ENCODE assay signal across 20 cellular contexts in genomic region chr18:10052871-10053270, GRCh38.
"Had no signal": no experiment of that assay in that cellular context is flagged by ENCODE, and none has a peak within 500 bp of the region (broad histone marks: within the 10 kb centered on the region; RNA-seq: fewer than 3 reads in every experiment).

No MANE protein-coding gene starts in this region.

- H3K27ac Mint-ChIP-seq: activated CD4-positive, alpha-beta T cell treated with anti-CD3 and anti-CD28 coated beads, Interleukin-2, amount 10 ng/mL, durations not matched to agents 7 days and 5 days; activated CD8-positive, alpha-beta memory T cell treated with anti-CD3 and anti-CD28 coated beads, Interleukin-2, amount 10 ng/mL, durations not matched to agents 7 days and 5 days; activated CD8-positive, alpha-beta T cell treated with anti-CD3 and anti-CD28 coated beads for 36 hours; activated naive CD4-positive, alpha-beta T cell treated with anti-CD3 and anti-CD28 coated beads, Interleukin-2, amount 10 ng/mL, durations not matched to agents 7 days and 5 days; natural killer cell; T-helper 1 cell treated with Interleukin-12 subunit alpha and Interleukin-12 subunit beta and Interleukin-4 antibody, amounts not matched to agents 30 μg/mL and 1 μg/mL, for 36 hours had no signal

- H3K27me3 ChIP-seq: body of pancreas, left lung, spleen had no signal

- H3K36me3 ChIP-seq: gastrocnemius medialis, left lung, spleen had no signal

- H3K27me3 Mint-ChIP-seq: activated CD8-positive, alpha-beta memory T cell treated with anti-CD3 and anti-CD28 coated beads, Interleukin-2, amount 10 ng/mL, durations not matched to agents 7 days and 5 days; activated CD8-positive, alpha-beta T cell treated with anti-CD3 and anti-CD28 coated beads for 36 hours; activated naive CD4-positive, alpha-beta T cell treated with anti-CD3 and anti-CD28 coated beads, Interleukin-2, amount 10 ng/mL, durations not matched to agents 7 days and 5 days had no signal

- H3K9me3 ChIP-seq: body of pancreas, gastrocnemius medialis, left lung, spleen had no signal

- H3K4me1 Mint-ChIP-seq: activated CD4-positive, alpha-beta T cell treated with anti-CD3 and anti-CD28 coated beads, Interleukin-2, amount 10 ng/mL, durations not matched to agents 7 days and 5 days; activated CD8-positive, alpha-beta memory T cell treated with anti-CD3 and anti-CD28 coated beads, Interleukin-2, amount 10 ng/mL, durations not matched to agents 7 days and 5 days; natural killer cell had no signal

- H3K27ac ChIP-seq: gastrocnemius medialis, left lung, spleen had no signal

- ATAC-seq: activated CD4-positive, CD25-positive, alpha-beta regulatory T cell treated with anti-CD3 and anti-CD28 coated beads, Interleukin-2, amount 50 U/mL, for 24 hours; activated CD8-positive, alpha-beta memory T cell treated with anti-CD3 and anti-CD28 coated beads, Interleukin-2, amount 10 ng/mL, durations not matched to agents 7 days and 5 days; activated CD8-positive, alpha-beta T cell treated with anti-CD3 and anti-CD28 coated beads for 36 hours; effector memory CD8-positive, alpha-beta T cell; esophagus mucosa; natural killer cell had no signal

- H3K4me3 Mint-ChIP-seq: activated CD4-positive, alpha-beta T cell treated with anti-CD3 and anti-CD28 coated beads, Interleukin-2, amount 10 ng/mL, durations not matched to agents 7 days and 5 days; activated CD8-positive, alpha-beta memory T cell treated with anti-CD3 and anti-CD28 coated beads, Interleukin-2, amount 10 ng/mL, durations not matched to agents 7 days and 5 days; activated CD8-positive, alpha-beta T cell treated with anti-CD3 and anti-CD28 coated beads for 36 hours; activated naive CD4-positive, alpha-beta T cell treated with anti-CD3 and anti-CD28 coated beads, Interleukin-2, amount 10 ng/mL, durations not matched to agents 7 days and 5 days; effector memory CD8-positive, alpha-beta T cell; natural killer cell; T-helper 1 cell treated with Interleukin-12 subunit alpha and Interleukin-12 subunit beta and Interleukin-4 antibody, amounts not matched to agents 30 μg/mL and 1 μg/mL, for 36 hours had no signal

- H3K4me3 ChIP-seq: body of pancreas, gastrocnemius medialis, left lung, spleen had no signal

- H3K36me3 Mint-ChIP-seq: activated CD8-positive, alpha-beta memory T cell treated with anti-CD3 and anti-CD28 coated beads, Interleukin-2, amount 10 ng/mL, durations not matched to agents 7 days and 5 days; activated naive CD4-positive, alpha-beta T cell treated with anti-CD3 and anti-CD28 coated beads, Interleukin-2, amount 10 ng/mL, durations not matched to agents 7 days and 5 days; natural killer cell had no signal

- DNase-seq: activated CD4-positive, alpha-beta T cell treated with anti-CD3 and anti-CD28 coated beads, Interleukin-2, amount 10 ng/mL, durations not matched to agents 7 days and 5 days; activated CD8-positive, alpha-beta memory T cell treated with anti-CD3 and anti-CD28 coated beads, Interleukin-2, amount 10 ng/mL, durations not matched to agents 7 days and 5 days; activated CD8-positive, alpha-beta T cell treated with anti-CD3 and anti-CD28 coated beads for 36 hours; activated effector memory CD4-positive, alpha-beta T cell treated with anti-CD3 and anti-CD28 coated beads, Interleukin-2, amount 50 U/mL, for 16 hours; activated naive CD4-positive, alpha-beta T cell treated with anti-CD3 and anti-CD28 coated beads, Interleukin-2, amount 10 ng/mL, durations not matched to agents 7 days and 5 days; activated T-cell treated with anti-CD3 and anti-CD28 coated beads for 4 hours; effector memory CD8-positive, alpha-beta T cell; kidney; left lung; natural killer cell; retina; spleen; stimulated activated CD4-positive, alpha-beta T cell treated with anti-CD3 and anti-CD28 coated beads, Interleukin-4, amount 100 ng/mL, for 1 hour; stimulated activated naive CD4-positive, alpha-beta T cell treated with Interleukin-2 at 50 U/mL for 16 hours; T1000 had no signal

- H3K9me3 Mint-ChIP-seq: activated CD4-positive, alpha-beta T cell treated with anti-CD3 and anti-CD28 coated beads, Interleukin-2, amount 10 ng/mL, durations not matched to agents 7 days and 5 days; activated CD8-positive, alpha-beta T cell treated with anti-CD3 and anti-CD28 coated beads for 36 hours; activated naive CD4-positive, alpha-beta T cell treated with anti-CD3 and anti-CD28 coated beads, Interleukin-2, amount 10 ng/mL, durations not matched to agents 7 days and 5 days; effector memory CD8-positive, alpha-beta T cell; natural killer cell; T-helper 1 cell treated with Interleukin-12 subunit alpha and Interleukin-12 subunit beta and Interleukin-4 antibody, amounts not matched to agents 30 μg/mL and 1 μg/mL, for 36 hours had no signal
